Comparison of ENCODE assay signal across 8 cellular contexts in genomic region chr11:12110201-12110713, GRCh38. TPM values are rescaled to one million over a fixed set of nuclear protein-coding genes. Genes with fewer than 3 reads are reported as not detected.
DNase-seq lines count a peak whose midpoint lies in the region; TF ChIP-seq lines count a peak whose summit lies in the region.

Gene MICAL2 (plus strand): TSS chr11:12110590. CDS start chr11:12162156, 51,566 bp downstream.

- no peaks in the 10 kb centered on the region for H3K9me3 Mint-ChIP-seq in neural progenitor cell

- no peak for TF ChIP-seq CTCF in foreskin fibroblast (IDR thresholded peaks at IDR 0.05; ENCODE audit: low read depth, low read length)
- no peak for TF ChIP-seq CTCF in neural progenitor cell (IDR thresholded peaks at IDR 0.05)

- peak within 1 kb of the TSS; percentile 60 for H3K4me3 ChIP-seq in H7 (ENCODE audit: insufficient read depth, low read depth, low read length)
- peak within 1 kb of the TSS; percentile 61 for H3K4me3 ChIP-seq in SJCRH30
- peak within 1 kb of the TSS; percentile 76 to 84 for H3K4me3 ChIP-seq in foreskin fibroblast (ENCODE audit: low read depth in 1 of 2, low read length in 2 of 2)
- H3K4me3 ChIP-seq in neural progenitor cell: peak within 1 kb of the TSS; percentile 44
- H3K4me3 ChIP-seq in stomach smooth muscle (ENCODE audit: low read length in 2 of 2): peak within 1 kb of the TSS; percentile 68 to 92

- H3K9me3 ChIP-seq in SJCRH30 (replicated peaks) (no peaks in the 10 kb centered on the region), neural progenitor cell (ENCODE audit: low read depth) (no peaks in the 10 kb centered on the region), stomach smooth muscle (ENCODE audit: control insufficient read depth in 2 of 2, low read length in 2 of 2) (no peaks in the 10 kb centered on the region)

- no peak within 1 kb of the TSS for H3K9ac ChIP-seq in neural progenitor cell
- H3K9ac ChIP-seq in stomach smooth muscle (ENCODE audit: low read length in 2 of 2): peak within 1 kb of the TSS; percentile 93

- H3K36me3 Mint-ChIP-seq in neural progenitor cell: no peaks in the 10 kb centered on the region

- DNase-seq in EH (ENCODE audit: low read depth): peak; percentile 92
- peak; percentile 98 for DNase-seq in H7
- peak; percentile 90 for DNase-seq in M059J (ENCODE audit: low read depth)
- DNase-seq in SJCRH30: peak; percentile 87 to 92
- peak; percentile 73 for DNase-seq in activated gamma-delta T cell treated with anti-CD3 and anti-CD28 coated beads, Interleukin-2, amount 50 U/mL, for 16 hours (ENCODE audit: low read depth)
- peak; percentile 93 to 97 for DNase-seq in foreskin fibroblast
- DNase-seq in neural progenitor cell (ENCODE audit: low spot score): peak; percentile 96

- H3K4me1 ChIP-seq in SJCRH30 (peaks cover 8% of the 10 kb centered on the region; the same call in 1 of the 2 replicates), neural progenitor cell (peaks cover 8% of the 10 kb centered on the region), stomach smooth muscle (ENCODE audit: control insufficient read depth, insufficient read depth, low read length) (peaks cover 47% of the 10 kb centered on the region)

- no peaks in the 10 kb centered on the region for H3K36me3 ChIP-seq in H7 (replicated peaks; ENCODE audit: control insufficient read depth, insufficient read depth, low read length)
- no peaks in the 10 kb centered on the region for H3K36me3 ChIP-seq in SJCRH30
- H3K36me3 ChIP-seq in neural progenitor cell: no peaks in the 10 kb centered on the region
- H3K36me3 ChIP-seq in stomach smooth muscle (ENCODE audit: control insufficient read depth in 2 of 2, insufficient read depth in 2 of 2, low read length in 2 of 2): no peaks in the 10 kb centered on the region

- no peak within 1 kb of the TSS for H3K27ac Mint-ChIP-seq in neural progenitor cell

- H3K4me1 Mint-ChIP-seq in neural progenitor cell: peaks cover 8% of the 10 kb centered on the region

- peak within 1 kb of the TSS; percentile 47 for H2AFZ ChIP-seq in neural progenitor cell (replicated peaks)

- H3K4me2 ChIP-seq in neural progenitor cell: peak within 1 kb of the TSS; percentile 83

- no peaks in the 10 kb centered on the region for H3K79me2 ChIP-seq in neural progenitor cell (ENCODE audit: low read depth)

- peaks cover 6% of the 10 kb centered on the region for H4K20me1 ChIP-seq in neural progenitor cell (ENCODE audit: low read depth)

- H3K4me3 Mint-ChIP-seq in neural progenitor cell: peak within 1 kb of the TSS; percentile 82

- peaks cover 10% of the 10 kb centered on the region for H3F3A ChIP-seq in neural progenitor cell (ENCODE audit: low read depth)

- H3K27me3 ChIP-seq in H7 (ENCODE audit: control insufficient read depth, insufficient read depth, low read length) (peaks cover 30% of the 10 kb centered on the region), SJCRH30 (no peaks in the 10 kb centered on the region), neural progenitor cell (peaks cover 43% of the 10 kb centered on the region), stomach smooth muscle (ENCODE audit: control insufficient read depth in 1 of 2, insufficient read depth in 2 of 2, low read length in 2 of 2) (no peaks in the 10 kb centered on the region)

- peaks cover 24% of the 10 kb centered on the region for H3K27me3 Mint-ChIP-seq in neural progenitor cell (ENCODE audit: insufficient read depth, low read depth)

- H3K27ac ChIP-seq in SJCRH30 (no peak within 1 kb of the TSS), neural progenitor cell (no peak within 1 kb of the TSS), stomach smooth muscle (ENCODE audit: low read length) (peak within 1 kb of the TSS; percentile 91)

RNA-seq across cellular contexts. Expression of gene MICAL2, which starts in this region (rescaled TPM):
- total RNA-seq in H7 (2014; rRNA removed; shearing (Covaris generic)): 0.83 and 1.1 TPM in 2 replicates
- total RNA-seq in M059J (2014; rRNA removed; shearing (Covaris generic)): 120 and 173 TPM in 2 replicates
- 5.9 and 7.8 TPM in 2 replicates for total RNA-seq in SJCRH30 (2014; rRNA removed; shearing (Covaris generic))
- total RNA-seq in neural progenitor cell (ENCODE audit: low replicate concordance): 0.60 and 0.68 TPM in 2 replicates

Comparison
In these comparisons a context has a peak if more than half of its experiments do, and no peak if none do; other contexts are left out.
1. RNA of gene MICAL2 (total RNA-seq): 120 to 173 TPM in M059J; 5.9 to 7.8 TPM in SJCRH30, 0.83 to 1.1 TPM in H7 and 0.60 to 0.68 TPM in neural progenitor cell; every median in the first group is over 10 times any median in the second.
2. Peak in DNase-seq, H3K4me3 ChIP-seq and H3K4me2 ChIP-seq in neural progenitor cell; RNA of the gene not detected or under 1 TPM.
3. Peak in every context shown above with its lines, with median percentiles within 50 percentile points of each other: DNase-seq and H3K4me3 ChIP-seq.